ENCODE assay signal across 1 cellular context in the genomic region with DNA sequence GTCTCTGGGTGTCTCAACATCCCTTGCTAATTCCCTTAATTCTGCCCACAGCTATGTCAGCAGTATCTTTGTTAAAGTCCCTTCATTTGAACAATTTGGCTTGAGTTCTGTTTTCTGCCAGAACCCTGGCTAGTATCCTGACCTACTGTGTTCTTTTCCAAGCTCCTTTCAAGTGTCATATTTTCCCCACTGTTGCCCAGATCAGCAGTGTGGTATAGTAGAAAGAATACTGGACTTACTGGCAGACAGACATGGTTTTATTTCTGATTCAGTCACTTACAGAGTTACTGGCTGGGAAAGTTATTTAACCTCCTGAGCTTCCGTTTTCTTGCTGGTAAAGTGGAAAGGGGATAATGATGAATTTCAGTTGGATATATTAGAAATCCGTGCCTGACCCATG.
TF ChIP-seq lines count a peak whose summit lies in the region.

No MANE protein-coding gene starts in this region.

TF ChIP-seq in IMR-90, 13 proteins besides CTCF, POLR2A, EP300 and RAD21 (continued from another document):
- TF ChIP-seq, protein P1, sequence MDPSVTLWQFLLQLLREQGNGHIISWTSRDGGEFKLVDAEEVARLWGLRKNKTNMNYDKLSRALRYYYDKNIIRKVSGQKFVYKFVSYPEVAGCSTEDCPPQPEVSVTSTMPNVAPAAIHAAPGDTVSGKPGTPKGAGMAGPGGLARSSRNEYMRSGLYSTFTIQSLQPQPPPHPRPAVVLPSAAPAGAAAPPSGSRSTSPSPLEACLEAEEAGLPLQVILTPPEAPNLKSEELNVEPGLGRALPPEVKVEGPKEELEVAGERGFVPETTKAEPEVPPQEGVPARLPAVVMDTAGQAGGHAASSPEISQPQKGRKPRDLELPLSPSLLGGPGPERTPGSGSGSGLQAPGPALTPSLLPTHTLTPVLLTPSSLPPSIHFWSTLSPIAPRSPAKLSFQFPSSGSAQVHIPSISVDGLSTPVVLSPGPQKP (IDR thresholded peaks at IDR 0.05; ENCODE audit: borderline replicate concordance, low read depth, low read length) = no peak
- TF ChIP-seq USF2 (IDR thresholded peaks at IDR 0.05; ENCODE audit: low read depth, low read length) = no peak
- TF ChIP-seq NFE2L2 (IDR thresholded peaks at IDR 0.05; ENCODE audit: low read depth, low read length) = no peak
- TF ChIP-seq SMC3 (IDR thresholded peaks at IDR 0.05; ENCODE audit: low read depth, low read length) = no peak
- no peak for TF ChIP-seq RFX5 (IDR thresholded peaks at IDR 0.05; ENCODE audit: low read depth, low read length)
- TF ChIP-seq MAZ (IDR thresholded peaks at IDR 0.05; ENCODE audit: borderline replicate concordance, low read depth, low read length) = no peak
- no peak for TF ChIP-seq MAFK (IDR thresholded peaks at IDR 0.05; ENCODE audit: low read depth, low read length)
